Comparison of ENCODE assay signal across 9 cellular contexts in the genomic region with DNA sequence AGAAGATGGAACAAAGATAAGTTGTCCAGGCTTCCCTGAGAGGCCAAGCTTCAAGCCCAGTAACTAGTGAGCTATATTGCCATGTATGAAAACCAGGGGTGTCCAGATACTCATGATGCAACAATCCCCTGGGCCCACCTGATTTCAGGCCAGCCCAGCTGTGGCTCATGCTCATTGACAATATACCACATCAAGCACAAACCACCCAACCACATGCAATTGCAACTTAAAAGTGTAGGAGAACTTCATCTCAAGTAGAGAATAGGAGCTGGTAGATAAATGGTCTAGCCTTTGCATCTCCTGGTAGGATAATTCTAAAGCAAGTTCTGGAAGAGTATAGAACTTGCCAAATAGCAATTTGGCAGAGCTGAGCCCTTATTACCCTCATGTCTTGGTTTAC.
"Had no signal": no experiment of that assay in that cellular context is flagged by ENCODE, and none has a peak within 500 bp of the region (broad histone marks: within the 10 kb centered on the region; RNA-seq: fewer than 3 reads in every experiment).

No MANE protein-coding gene starts in this region.

- ATAC-seq: HepG2, K562 had no signal

- H3K9ac ChIP-seq: KMS-11 had no signal

- FAIRE-seq: HepG2, HTR-8/SVneo, K562 had no signal

- DNase-seq: IMR-90, Karpas-422, KBM-7, KG1 had no signal

- H3K4me2 ChIP-seq: KMS-11 had no signal

- H3K27ac ChIP-seq: HL-60, KMS-11 had no signal

- H3K4me3 ChIP-seq: K562 had no signal
